Comparison of ENCODE assay signal across 26 cellular contexts in the genomic region with DNA sequence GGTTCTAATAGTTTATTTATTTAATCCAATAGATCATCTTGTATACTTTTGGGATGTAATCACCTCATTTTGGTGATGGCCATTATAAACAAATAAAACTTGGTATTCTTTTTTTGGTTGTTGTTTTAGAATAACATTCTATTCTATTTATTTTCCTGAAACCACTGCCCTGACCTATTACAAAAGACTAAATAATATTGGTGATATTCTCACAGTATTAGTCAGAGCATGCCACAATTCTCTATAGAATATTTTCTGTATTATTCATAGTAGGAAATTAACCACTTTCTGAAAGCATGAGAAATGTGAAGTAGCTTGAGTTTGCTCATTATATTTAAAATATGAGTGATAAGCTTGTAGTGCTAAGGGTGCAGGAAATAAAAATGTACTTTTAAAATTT. TPM values are rescaled to one million over a fixed set of nuclear protein-coding genes. Genes with fewer than 3 reads are reported as not detected.
DNase-seq lines count a peak whose midpoint lies in the region; ATAC-seq, FAIRE-seq and TF ChIP-seq lines count a peak whose summit lies in the region.
"Had no signal": no experiment of that assay in that cellular context is flagged by ENCODE, and none has a peak within 500 bp of the region (broad histone marks: within the 10 kb centered on the region; RNA-seq: fewer than 3 reads in every experiment).

No MANE protein-coding gene starts in this region.

- POLR2A ChIA-PET in PC-3 (lab: Charles Lee; ENCODE audit: unreplicated experiment): no interaction called here

- H3K27ac ChIP-seq in PC-3 (ENCODE audit: low read length): no peak overlapping the region
- H3K27ac ChIP-seq in keratinocyte (ENCODE audit: control insufficient read depth, insufficient read depth, low read length): peak overlapping the region; percentile 59
- no peak overlapping the region for H3K27ac ChIP-seq in smooth muscle cell (ENCODE audit: low read depth)
- H3K27ac ChIP-seq: pancreas, tibial artery had no signal

- H3K79me2 ChIP-seq in PC-3 (ENCODE audit: low read length): no peaks in the 10 kb centered on the region
- H3K79me2 ChIP-seq in keratinocyte (ENCODE audit: control insufficient read depth, insufficient read depth, low read length): no peaks in the 10 kb centered on the region
- H3K79me2 ChIP-seq in smooth muscle cell (ENCODE audit: low read depth): no peaks in the 10 kb centered on the region

- H2AFZ ChIP-seq in PC-3 (ENCODE audit: low read length) (no peak overlapping the region), keratinocyte (ENCODE audit: control insufficient read depth, low read length) (no peak overlapping the region), smooth muscle cell (ENCODE audit: low read depth) (no peak overlapping the region)

- H3F3A ChIP-seq in PC-3 (ENCODE audit: low read length, unreplicated experiment) (no peaks in the 10 kb centered on the region), smooth muscle cell (ENCODE audit: low read depth) (no peaks in the 10 kb centered on the region)

- H3K4me1 ChIP-seq in PC-3 (ENCODE audit: insufficient read depth, low read length): no peaks in the 10 kb centered on the region
- peaks cover 15% of the 10 kb centered on the region for H3K4me1 ChIP-seq in keratinocyte (ENCODE audit: control insufficient read depth, extremely low read depth, insufficient read depth, low read length)
- no peaks in the 10 kb centered on the region for H3K4me1 ChIP-seq in smooth muscle cell (ENCODE audit: low read depth)
- H3K4me1 ChIP-seq: pancreas, tibial artery had no signal

- DNase-seq in GM03348 (ENCODE audit: low spot score) (peak; percentile 5), PC-3 (peak; percentile 42), epidermal melanocyte (ENCODE audit: insufficient read length, low spot score) (peak; percentile 14), keratinocyte (ENCODE audit: low read depth, low spot score) (no peak), smooth muscle cell (lab: John Stamatoyannopoulos, UW; ENCODE audit: unreplicated experiment) (no peak), foreskin melanocyte (no peak)
- no peak for DNase-seq in stimulated activated CD4-positive, alpha-beta T cell treated with anti-CD3 and anti-CD28 coated beads, Interleukin-1b, Interleukin-23, amount 100 ng/mL, for 48 hours
- DNase-seq in central memory CD4-positive, alpha-beta T cell: no peak
- DNase-seq: activated CD4-positive, alpha-beta T cell treated with anti-CD3 and anti-CD28 coated beads for 48 hours; activated naive CD4-positive, alpha-beta T cell treated with Interleukin-2 at 50 U/mL for 16 hours; activated T-cell treated with anti-CD3 and anti-CD28 coated beads, Interleukin-2, amount 50 U/mL, for 24 hours; amniotic stem cell; CD4-positive, alpha-beta T cell; GDM1; H9; hypothalamus; mucosa of descending colon; NCI-H2029 treated with DMSO at 0.1 percent for 48 hours; NCI-H345; NCI-H748 treated with DMSO at 0.1 percent for 48 hours; nephron progenitor cell; pancreas; right cardiac atrium; stimulated activated naive CD8-positive, alpha-beta T cell treated with anti-CD3 and anti-CD28 coated beads, Interleukin-15, amount 100 ng/mL, for 72 hours; tibial artery had no signal

- no peak for FAIRE-seq in keratinocyte (lab: Jason Lieb, UNC)

- no peak for TF ChIP-seq CTCF in PC-3 (conservative IDR thresholded peaks at IDR 0.05; ENCODE audit: low read depth, low read length)
- TF ChIP-seq CTCF in keratinocyte (optimal IDR thresholded peaks at IDR 0.05 in 1 of 3, IDR thresholded peaks at IDR 0.05 in 1 of 3, conservative IDR thresholded peaks at IDR 0.05 in 1 of 3; ENCODE audit: extremely low read depth in 1 of 3, insufficient read depth in 2 of 3, low read length in 3 of 3): no peak
- no peak for TF ChIP-seq CTCF in smooth muscle cell (IDR thresholded peaks at IDR 0.05; ENCODE audit: borderline replicate concordance, insufficient read depth, poor library complexity, severe bottlenecking)

- H3K4me2 ChIP-seq in PC-3 (ENCODE audit: low read length) (no peak overlapping the region), keratinocyte (ENCODE audit: control insufficient read depth, extremely low read depth, insufficient read depth, low read depth, low read length) (no peak overlapping the region), smooth muscle cell (no peak overlapping the region)

- no peaks in the 10 kb centered on the region for H3K9me3 ChIP-seq in PC-3 (ENCODE audit: low read length)
- H3K9me3 ChIP-seq in keratinocyte (ENCODE audit: control insufficient read depth, low read depth, low read length): no peaks in the 10 kb centered on the region
- no peaks in the 10 kb centered on the region for H3K9me3 ChIP-seq in smooth muscle cell (replicated peaks; ENCODE audit: low read depth)
- H3K9me3 ChIP-seq: mucosa of descending colon, pancreas, tibial artery had no signal

- intact Hi-C loops in PC-3 (cut with micrococcal nuclease): no loop called here

- H3K9ac ChIP-seq in PC-3 (ENCODE audit: low read length): no peak overlapping the region
- no peak overlapping the region for H3K9ac ChIP-seq in keratinocyte (ENCODE audit: control insufficient read depth, extremely low read depth, insufficient read depth, low read length)
- no peak overlapping the region for H3K9ac ChIP-seq in smooth muscle cell (ENCODE audit: low read depth)

- dilution Hi-C loops in keratinocyte (cut with MboI; ENCODE audit: extremely low pct_ligation_motif_present, low sequenced_read_pairs): no loop called here

- no peaks in the 10 kb centered on the region for H3K36me3 ChIP-seq in PC-3 (ENCODE audit: low read depth, low read length)
- H3K36me3 ChIP-seq in keratinocyte (ENCODE audit: control insufficient read depth in 2 of 2, extremely low read depth in 1 of 2, insufficient read depth in 2 of 2, low read length in 2 of 2): no peaks in the 10 kb centered on the region
- H3K36me3 ChIP-seq in smooth muscle cell (ENCODE audit: low read depth): no peaks in the 10 kb centered on the region
- H3K36me3 ChIP-seq: pancreas, tibial artery had no signal

- H4K20me1 ChIP-seq in PC-3 (ENCODE audit: low read length): no peaks in the 10 kb centered on the region
- H4K20me1 ChIP-seq in keratinocyte (ENCODE audit: control insufficient read depth, extremely low read depth, insufficient read depth, low read length): no peaks in the 10 kb centered on the region
- no peaks in the 10 kb centered on the region for H4K20me1 ChIP-seq in smooth muscle cell (ENCODE audit: low read depth)

- BruUV-seq in PC-3 (replicated peaks; lab: Mats Ljungman, UMichigan): no TSS peak

- no peak for ATAC-seq in PC-3
- ATAC-seq: mucosa of descending colon; pancreas; right cardiac atrium; stimulated activated naive CD8-positive, alpha-beta T cell treated with anti-CD3 and anti-CD28 coated beads, Interleukin-15, amount 100 ng/mL, for 72 hours had no signal

- H3K4me3 ChIP-seq in PC-3 (ENCODE audit: low read length) (no peak overlapping the region), keratinocyte (ENCODE audit: control insufficient read depth in 2 of 3, extremely low read depth in 1 of 3, insufficient read depth in 2 of 3, low read depth in 1 of 3, low read length in 3 of 3) (no peak overlapping the region), smooth muscle cell (no peak overlapping the region)
- H3K4me3 ChIP-seq: mucosa of descending colon, pancreas, tibial artery had no signal

- H3K27me3 ChIP-seq in PC-3 (ENCODE audit: low read length) (no peaks in the 10 kb centered on the region), keratinocyte (ENCODE audit: control insufficient read depth, extremely low read depth, insufficient read depth, low read length) (no peaks in the 10 kb centered on the region), smooth muscle cell (ENCODE audit: low read depth) (no peaks in the 10 kb centered on the region)
- H3K27me3 ChIP-seq: pancreas, tibial artery had no signal

- H3K9me2 ChIP-seq in PC-3 (replicated peaks; ENCODE audit: low read length): no peaks in the 10 kb centered on the region

- CTCF ChIA-PET in PC-3 (lab: Charles Lee): no interaction called here

- no peaks in the 10 kb centered on the region for H3K9me1 ChIP-seq in keratinocyte (ENCODE audit: control insufficient read depth, extremely low read depth, insufficient read depth, low read length)

RNA-seq across cellular contexts. Expression of gene LRRC7, which starts 54.1 kb away (rescaled TPM):
- total RNA-seq in PC-3 (2014; rRNA removed) (0.04 TPM in 1 of 2 replicates, not detected in the other), smooth muscle cell (0.04 TPM in 1 of 2 replicates, not detected in the other)
- polyA plus RNA-seq in keratinocyte (0.28 to 0.35 TPM (median 0.33 TPM) in 3 replicates), smooth muscle cell (0.06 and 1.3 TPM in 2 replicates)
- not detected for polyA plus RNA-seq in keratinocyte (2011; ENCODE audit: low read depth)
- polyA plus RNA-seq in keratinocyte (2011; cell fraction: cytosol; rRNA removed): 0.14 and 0.28 TPM in 2 replicates
- 0.36 and 0.96 TPM in 2 replicates for polyA plus RNA-seq in keratinocyte (2011; cell fraction: nucleus; rRNA removed)
- 0.08 and 0.31 TPM in 2 replicates for polyA plus RNA-seq in keratinocyte (2012; ENCODE audit: low replicate concordance)
- 0.07 to 0.49 TPM (median 0.29 TPM) in 3 replicates for polyA minus RNA-seq in keratinocyte
- polyA minus RNA-seq in keratinocyte (2011; cell fraction: cytosol; rRNA and poly(A)+ RNA removed): not detected
- polyA minus RNA-seq in keratinocyte (2011; cell fraction: nucleus; rRNA and poly(A)+ RNA removed): 0.84 and 1.8 TPM in 2 replicates
- total RNA-seq: activated CD8-positive, alpha-beta memory T cell treated with anti-CD3 and anti-CD28 coated beads for 36 hours; H9 had no signal

Comparison
In these comparisons a context has a peak if more than half of its experiments do, and no peak if none do; other contexts are left out.
1. DNase-seq: peak in GM03348 (single experiment), PC-3 (single experiment) and epidermal melanocyte (single experiment); none in keratinocyte (single experiment), stimulated activated CD4-positive, alpha-beta T cell treated with anti-CD3 and anti-CD28 coated beads, Interleukin-1b, Interleukin-23, amount 100 ng/mL, for 48 hours (single experiment), smooth muscle cell (single experiment), central memory CD4-positive, alpha-beta T cell (single experiment) and foreskin melanocyte (single experiment).